ENCODE assay signal across 12 cellular contexts in genomic region chr17:41970901-41971331, GRCh38. TPM values are rescaled to one million over a fixed set of nuclear protein-coding genes. Genes with fewer than 3 reads are reported as not detected.
A peak's percentile ranks its signal among the peaks of the same experiment; 100 is the strongest.
DNase-seq lines count a peak whose midpoint lies in the region; ATAC-seq and TF ChIP-seq lines count a peak whose summit lies in the region.
"Had no signal": no experiment of that assay in that cellular context is flagged by ENCODE, and none has a peak within 500 bp of the region (broad histone marks: within the 10 kb centered on the region; RNA-seq: fewer than 3 reads in every experiment).

No MANE protein-coding gene starts in this region.

- H3K4me1 Mint-ChIP-seq in CD8-positive, alpha-beta T cell (ENCODE audit: low read depth): peaks cover 36% of the 10 kb centered on the region
- peaks cover 6 to 51% (median 43%) of the 10 kb centered on the region in 4 donors for H3K4me1 Mint-ChIP-seq in naive thymus-derived CD8-positive, alpha-beta T cell

- H3K4me3 ChIP-seq in CD8-positive, alpha-beta T cell (ENCODE audit: low read depth, low read length): no peak overlapping the region

- no peaks in the 10 kb centered on the region for H3K27me3 ChIP-seq in CD8-positive, alpha-beta T cell (ENCODE audit: insufficient read depth, low read length)

- no peak for ATAC-seq in CD8-positive, alpha-beta T cell
- ATAC-seq in naive thymus-derived CD8-positive, alpha-beta T cell: no peak
- no peak for ATAC-seq in GM21526 (IDR thresholded peaks at IDR 0.05; ENCODE audit: low FRiP score, unreplicated experiment)
- ATAC-seq: activated T-cell treated with anti-CD3 and anti-CD28 coated beads, Interleukin-2, amount 50 U/mL, for 72 hours had no signal

- peak overlapping the region; percentile 75 for H3K27ac Mint-ChIP-seq in CD8-positive, alpha-beta T cell
- peak overlapping the region in 7 of 10 donors; percentile 2 to 68 (median 52) for H3K27ac Mint-ChIP-seq in naive thymus-derived CD8-positive, alpha-beta T cell
- H3K27ac Mint-ChIP-seq: activated T-cell treated with anti-CD3 and anti-CD28 coated beads, Interleukin-2, amount 50 U/mL, for 72 hours had no signal

- POLR2A ChIA-PET in CD8-positive, alpha-beta T cell (lab: Charles Lee): no interaction called here
- POLR2A ChIA-PET in naive thymus-derived CD8-positive, alpha-beta T cell (lab: Charles Lee): interaction anchor here (0.7 kb wide), 1 partner anchor 10 kb away, joined by 4 read pairs; no protein-coding TSS in a partner anchor

- intact Hi-C loops in CD8-positive, alpha-beta T cell (cut with DNase I, micrococcal nuclease): no loop called here

- peaks cover 52% of the 10 kb centered on the region for H3K36me3 Mint-ChIP-seq in CD8-positive, alpha-beta T cell
- H3K36me3 Mint-ChIP-seq in naive thymus-derived CD8-positive, alpha-beta T cell: peaks cover 0 to 41% (median 7%) of the 10 kb centered on the region in 3 donors

- CTCF ChIA-PET in CD8-positive, alpha-beta T cell (lab: Charles Lee): interaction anchor here (1.4 kb wide), 1 partner anchor 12 kb away, joined by 4 read pairs; no protein-coding TSS in a partner anchor

- peaks cover 39% of the 10 kb centered on the region for H3K36me3 ChIP-seq in CD8-positive, alpha-beta T cell (ENCODE audit: insufficient read depth, low read length)

- no peak overlapping the region for H3K27ac ChIP-seq in CD8-positive, alpha-beta T cell (ENCODE audit: low read depth, low read length)
- H3K27ac ChIP-seq in VCaP: peak overlapping the region; percentile 86; the same call in 1 of the 2 replicates

- no peaks in the 10 kb centered on the region for H3K9me3 ChIP-seq in CD8-positive, alpha-beta T cell (ENCODE audit: low read length)

- no peak for TF ChIP-seq CTCF in CD8-positive, alpha-beta T cell (IDR thresholded peaks at IDR 0.05)
- TF ChIP-seq CTCF in VCaP (conservative IDR thresholded peaks at IDR 0.05): no peak

- peaks cover 24% of the 10 kb centered on the region for H3K4me1 ChIP-seq in CD8-positive, alpha-beta T cell (ENCODE audit: insufficient read depth, low read length)

- no peak for DNase-seq in CD8-positive, alpha-beta T cell
- DNase-seq in naive thymus-derived CD8-positive, alpha-beta T cell: no peak
- no peak for DNase-seq in stimulated activated CD4-positive, alpha-beta T cell treated with anti-CD3 and anti-CD28 coated beads, Interleukin-4, amount 100 ng/mL, for 24 hours
- DNase-seq in HPDE6-E6E7 (ENCODE audit: extremely low spot score): no peak
- DNase-seq: activated T-cell treated with anti-CD3 and anti-CD28 coated beads, Interleukin-2, amount 50 U/mL, for 72 hours; central memory CD4-positive, alpha-beta T cell; GOT3; NCI-H1694; SHP77 treated with DMSO at 0.1 percent for 48 hours; small intestine had no signal

- no peak overlapping the region for H3K4me3 Mint-ChIP-seq in CD8-positive, alpha-beta T cell
- peak overlapping the region in 1 of 10 donors; percentile 55 for H3K4me3 Mint-ChIP-seq in naive thymus-derived CD8-positive, alpha-beta T cell

- no peaks in the 10 kb centered on the region for H3K27me3 Mint-ChIP-seq in CD8-positive, alpha-beta T cell (ENCODE audit: low read depth)
- H3K27me3 Mint-ChIP-seq in naive thymus-derived CD8-positive, alpha-beta T cell: no peaks in the 10 kb centered on the region

- H3K9me3 Mint-ChIP-seq in CD8-positive, alpha-beta T cell: no peaks in the 10 kb centered on the region
- H3K9me3 Mint-ChIP-seq in naive thymus-derived CD8-positive, alpha-beta T cell: no peaks in the 10 kb centered on the region
- H3K9me3 Mint-ChIP-seq: activated T-cell treated with anti-CD3 and anti-CD28 coated beads, Interleukin-2, amount 50 U/mL, for 72 hours had no signal

RNA-seq across cellular contexts. Expression of gene CNP, which starts 4.3 kb away (rescaled TPM):
- total RNA-seq in CD8-positive, alpha-beta T cell: 10 to 100 TPM; 16.7 to 18.8 TPM
- total RNA-seq in naive thymus-derived CD8-positive, alpha-beta T cell: 10 to 100 TPM; 30.6 to 34.1 TPM
- polyA plus RNA-seq in naive thymus-derived CD8-positive, alpha-beta T cell: 10 to 100 TPM; 27.0 to 33.6 (median 27.5) TPM

RNA-seq across cellular contexts. Expression of gene ODAD4, which starts 40.5 kb away (rescaled TPM):
- 1 to 10 TPM; 1.1 to 1.6 TPM for total RNA-seq in CD8-positive, alpha-beta T cell
- total RNA-seq in naive thymus-derived CD8-positive, alpha-beta T cell: not detected
- under 1 TPM in 2 of 3 donors, not detected in 1; 0.08 to 0.09 TPM for polyA plus RNA-seq in naive thymus-derived CD8-positive, alpha-beta T cell

RNA-seq across cellular contexts. Expression of gene DNAJC7, which starts 46.3 kb away (rescaled TPM):
- total RNA-seq in CD8-positive, alpha-beta T cell: 100 to 1,000 TPM; 124 to 134 TPM
- 100 to 1,000 TPM; 118 to 129 TPM for total RNA-seq in naive thymus-derived CD8-positive, alpha-beta T cell
- 10 to 100 TPM; 63.6 to 70.1 (median 66.2) TPM for polyA plus RNA-seq in naive thymus-derived CD8-positive, alpha-beta T cell

RNA-seq across cellular contexts. Expression of gene NKIRAS2, which starts 49.0 kb away (rescaled TPM):
- 10 to 100 TPM; 13.2 to 14.8 TPM for total RNA-seq in CD8-positive, alpha-beta T cell
- 10 to 100 TPM; 19.1 to 19.2 TPM for total RNA-seq in naive thymus-derived CD8-positive, alpha-beta T cell
- 10 to 100 TPM; 20.5 to 30.2 (median 21.9) TPM for polyA plus RNA-seq in naive thymus-derived CD8-positive, alpha-beta T cell

RNA-seq across cellular contexts. Expression of gene ACLY, which starts 52.2 kb away (rescaled TPM):
- total RNA-seq in CD8-positive, alpha-beta T cell: 10 to 100 TPM; 24.9 to 25.0 TPM
- total RNA-seq in naive thymus-derived CD8-positive, alpha-beta T cell: 10 to 100 TPM; 69.9 to 79.3 TPM
- polyA plus RNA-seq in naive thymus-derived CD8-positive, alpha-beta T cell: 10 to 100 TPM; 42.7 to 61.3 (median 50.1) TPM
